In the genomic region with DNA sequence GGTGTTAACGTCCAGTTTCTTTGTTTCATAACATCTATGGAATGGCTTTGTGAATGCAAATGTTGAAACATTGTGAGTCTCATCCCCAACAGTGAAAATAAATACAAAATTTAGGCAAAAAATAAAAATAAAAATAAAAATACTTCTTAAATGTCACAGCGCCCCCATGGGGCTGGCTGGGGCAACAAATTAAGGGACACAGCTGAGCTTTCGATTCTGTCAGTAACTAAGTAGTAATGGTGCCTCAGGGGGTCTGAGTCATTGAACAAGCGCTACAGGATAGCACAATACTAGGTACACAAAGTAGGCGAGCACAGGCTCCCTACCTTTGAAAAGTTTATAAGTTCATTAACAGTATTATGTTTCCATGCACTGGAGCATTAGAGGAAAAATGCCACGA, we compare ENCODE assay signal across 10 cellular contexts.
A peak's percentile ranks its signal among the peaks of the same experiment; 100 is the strongest.
DNase-seq lines count a peak whose midpoint lies in the region; ATAC-seq and TF ChIP-seq lines count a peak whose summit lies in the region.
"Had no signal": no experiment of that assay in that cellular context is flagged by ENCODE, and none has a peak within 500 bp of the region (broad histone marks: within the 10 kb centered on the region; RNA-seq: fewer than 3 reads in every experiment).

No MANE protein-coding gene starts in this region.

- no peak overlapping the region for H3K27ac ChIP-seq in parathyroid adenoma

- peaks cover 21% of the 10 kb centered on the region for H3K79me2 ChIP-seq in parathyroid adenoma

- H3K4me1 ChIP-seq in parathyroid adenoma = peaks cover 4% of the 10 kb centered on the region

- peak; percentile 55 for DNase-seq in ELR (ENCODE audit: low read depth)
- DNase-seq in NCI-H69 (lab: John Stamatoyannopoulos, UW) = peak; percentile 95
- peak; percentile 3 for DNase-seq in epithelial cell of proximal tubule (ENCODE audit: low read depth)
- no peak for DNase-seq in DMS79 treated with DMSO at 0.1 percent for 48 hours (lab: John Stamatoyannopoulos, UW)
- DNase-seq in T-helper 1 cell = no peak
- no peak for DNase-seq in T-helper 2 cell
- DNase-seq: activated CD4-positive, alpha-beta T cell treated with anti-CD3 and anti-CD28 coated beads, Interleukin-2, amount 50 U/mL, for 48 hours; effector CD4-positive, alpha-beta T cell had no signal

- no peak overlapping the region for H3K4me2 ChIP-seq in parathyroid adenoma (ENCODE audit: low read length)

- H3K36me3 ChIP-seq in parathyroid adenoma (ENCODE audit: control insufficient read depth, insufficient read depth, low read length) = no peaks in the 10 kb centered on the region

- H3K27me3 ChIP-seq in parathyroid adenoma (ENCODE audit: control insufficient read depth, insufficient read depth, low read length) = no peaks in the 10 kb centered on the region

- no peak overlapping the region for H3K9ac ChIP-seq in parathyroid adenoma

- TF ChIP-seq CTCF in epithelial cell of proximal tubule (conservative IDR thresholded peaks at IDR 0.05; ENCODE audit: low read depth, low read length) = peak; percentile 79
- peak; percentile 27 for TF ChIP-seq CTCF in parathyroid adenoma (IDR thresholded peaks at IDR 0.05)

- no peak for ATAC-seq in HG03460 (IDR thresholded peaks at IDR 0.05; ENCODE audit: unreplicated experiment)

- H2AFZ ChIP-seq in parathyroid adenoma = no peak overlapping the region

- no peaks in the 10 kb centered on the region for H3K9me3 ChIP-seq in parathyroid adenoma (ENCODE audit: control insufficient read depth, low read length)

- no peak overlapping the region for H3K4me3 ChIP-seq in epithelial cell of proximal tubule (ENCODE audit: low read depth, low read length)
- no peak overlapping the region for H3K4me3 ChIP-seq in parathyroid adenoma (ENCODE audit: low read depth, low read length)

Comparison
In these comparisons a context has a peak if more than half of its experiments do, and no peak if none do; other contexts are left out.
1. DNase-seq: peak in ELR (single experiment), NCI-H69 (single experiment) and epithelial cell of proximal tubule (single experiment); none in DMS79 treated with DMSO at 0.1 percent for 48 hours (single experiment), T-helper 1 cell (0 of 5) and T-helper 2 cell (0 of 5).